In genomic region chr5:178625679-178626483, GRCh38 we compare ENCODE assay signal across 8 cellular contexts. TPM values are rescaled to one million over a fixed set of nuclear protein-coding genes. Genes with fewer than 3 reads are reported as not detected.
DNase-seq lines count a peak whose midpoint lies in the region; ATAC-seq, FAIRE-seq and TF ChIP-seq lines count a peak whose summit lies in the region.

No MANE protein-coding gene starts in this region.

- peaks cover 53% of the 10 kb centered on the region for H3K36me3 Mint-ChIP-seq in activated T-helper 17 cell treated with anti-CD3 and anti-CD28 coated beads, Interleukin-2, amount 50 U/mL, for 72 hours (ENCODE audit: low read depth)

- no peak for TF ChIP-seq POLR2A in GM12892 (IDR thresholded peaks at IDR 0.05; ENCODE audit: low read depth, low read length)

- H3K4me1 ChIP-seq in ES-I3 (ENCODE audit: insufficient read depth, low read length) (peaks cover 10% of the 10 kb centered on the region; the same call in 1 of the 2 replicates), left ventricle myocardium inferior (peaks cover 59% of the 10 kb centered on the region)

- H3K27me3 Mint-ChIP-seq in activated T-helper 17 cell treated with anti-CD3 and anti-CD28 coated beads, Interleukin-2, amount 50 U/mL, for 72 hours: no peaks in the 10 kb centered on the region

- H3K36me3 ChIP-seq in ES-I3 (ENCODE audit: insufficient read depth, low read length) (no peaks in the 10 kb centered on the region; the same call in 1 of the 2 replicates), left ventricle myocardium inferior (peaks cover 23% of the 10 kb centered on the region)

- FAIRE-seq in GM12892 (lab: Jason Lieb, UNC): no peak

- peak overlapping the region; percentile 100 for H3K9ac ChIP-seq in ES-I3 (ENCODE audit: low read depth, low read length)

- peaks cover 4% of the 10 kb centered on the region; the same call in 1 of the 2 replicates for H3K9me3 ChIP-seq in ES-I3 (ENCODE audit: control insufficient read depth, insufficient read depth, low read length)
- no peaks in the 10 kb centered on the region for H3K9me3 ChIP-seq in left ventricle myocardium inferior (replicated peaks)

- H3K9me3 Mint-ChIP-seq in activated T-helper 17 cell treated with anti-CD3 and anti-CD28 coated beads, Interleukin-2, amount 50 U/mL, for 72 hours: no peaks in the 10 kb centered on the region

- peak overlapping the region; percentile 96 for H3K4me3 ChIP-seq in left ventricle myocardium inferior
- peak overlapping the region; percentile 84 for H3K4me3 ChIP-seq in skeletal muscle cell (ENCODE audit: low read depth, low read length)

- H3K27ac ChIP-seq in left ventricle myocardium inferior (replicated peaks): peak overlapping the region; percentile 96

- intact Hi-C loops in left ventricle myocardium inferior (cut with micrococcal nuclease): no loop called here

- peaks cover 9% of the 10 kb centered on the region for H3K4me1 Mint-ChIP-seq in activated T-helper 17 cell treated with anti-CD3 and anti-CD28 coated beads, Interleukin-2, amount 50 U/mL, for 72 hours

- peak; percentile 10 for DNase-seq in HS-5 (ENCODE audit: low read depth)
- DNase-seq in left ventricle myocardium inferior: no peak
- no peak for DNase-seq in skeletal muscle cell (ENCODE audit: low read depth)
- no peak for DNase-seq in stimulated activated CD4-positive, alpha-beta T cell treated with anti-CD3 and anti-CD28 coated beads, Interleukin-4, amount 100 ng/mL, for 24 hours
- no peak for DNase-seq in GM12892 (ENCODE audit: insufficient read length)

- peak; percentile 7 for ATAC-seq in GM21381 (IDR thresholded peaks at IDR 0.05; ENCODE audit: unreplicated experiment)
- peak; percentile 24 for ATAC-seq in activated T-helper 17 cell treated with anti-CD3 and anti-CD28 coated beads, Interleukin-2, amount 50 U/mL, for 72 hours (replicated peaks)

- H3K27me3 ChIP-seq in left ventricle myocardium inferior (ENCODE audit: low read depth): no peaks in the 10 kb centered on the region

- no peak for TF ChIP-seq CTCF in left ventricle myocardium inferior (IDR thresholded peaks at IDR 0.05; ENCODE audit: borderline replicate concordance)

- peak overlapping the region; percentile 95 for H3K4me3 Mint-ChIP-seq in activated T-helper 17 cell treated with anti-CD3 and anti-CD28 coated beads, Interleukin-2, amount 50 U/mL, for 72 hours

- H3K27ac Mint-ChIP-seq in activated T-helper 17 cell treated with anti-CD3 and anti-CD28 coated beads, Interleukin-2, amount 50 U/mL, for 72 hours: peak overlapping the region; percentile 99

RNA-seq across cellular contexts. Expression of gene CLK4, which starts 1.0 kb away (rescaled TPM):
- 10 to 100 TPM; 18.4 to 37.9 TPM for total RNA-seq in activated T-helper 17 cell treated with anti-CD3 and anti-CD28 coated beads, Interleukin-2, amount 50 U/mL, for 72 hours
- 20.0 TPM for total RNA-seq in left ventricle myocardium inferior
- polyA plus RNA-seq in GM12892 (2012; ENCODE audit: missing spikeins): 13.8 TPM

RNA-seq across cellular contexts. Expression of gene COL23A1, which starts 35.7 kb away (rescaled TPM):
- under 1 TPM; 0.16 to 0.24 TPM for total RNA-seq in activated T-helper 17 cell treated with anti-CD3 and anti-CD28 coated beads, Interleukin-2, amount 50 U/mL, for 72 hours
- 27.4 TPM for total RNA-seq in left ventricle myocardium inferior
- polyA plus RNA-seq in GM12892 (2012; ENCODE audit: missing spikeins): not detected

Comparison
In these comparisons a context has a peak if more than half of its experiments do, and no peak if none do; other contexts are left out.
1. RNA of gene COL23A1, which starts 35.7 kb away (total RNA-seq): 27.4 TPM in left ventricle myocardium inferior (single experiment); 0.16 to 0.24 TPM in activated T-helper 17 cell treated with anti-CD3 and anti-CD28 coated beads, Interleukin-2, amount 50 U/mL, for 72 hours; every median in the first group is over 10 times any median in the second.